Comparison of ENCODE assay signal across 8 cellular contexts in the genomic region with DNA sequence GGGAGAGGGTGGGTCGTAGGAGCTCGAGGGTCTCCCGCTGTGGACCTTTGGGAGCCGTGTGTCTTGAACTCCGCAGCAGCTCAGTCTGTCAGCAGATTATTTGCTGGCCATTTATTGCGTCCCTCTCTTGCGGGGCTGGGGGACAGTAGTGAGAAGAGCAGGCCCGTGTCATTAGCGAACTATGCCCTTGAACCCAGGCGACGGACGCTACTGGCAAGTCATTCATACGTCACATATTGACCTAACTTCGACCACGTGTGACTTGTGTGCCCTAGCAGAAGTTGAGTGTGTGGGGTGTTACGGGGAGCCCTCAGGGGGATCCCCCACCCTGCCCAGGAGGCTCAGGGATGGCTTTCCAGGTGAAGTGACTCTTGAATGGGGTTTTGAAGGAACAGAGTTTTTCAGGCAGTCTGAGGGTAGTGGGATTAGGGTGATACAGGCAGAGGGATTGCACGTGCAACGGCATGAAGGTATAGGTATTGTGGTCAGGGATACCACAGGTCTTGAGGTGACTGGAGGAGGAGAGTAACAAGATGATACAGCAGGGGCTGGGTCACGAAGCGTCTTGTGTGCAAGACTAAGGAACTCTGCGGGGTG. TPM values are rescaled to one million over a fixed set of nuclear protein-coding genes. Genes with fewer than 3 reads are reported as not detected.
A peak's percentile ranks its signal among the peaks of the same experiment; 100 is the strongest.
DNase-seq lines count a peak whose midpoint lies in the region; ATAC-seq and TF ChIP-seq lines count a peak whose summit lies in the region.

No MANE protein-coding gene starts in this region.

- H3K4me1 Mint-ChIP-seq in dendritic cell treated with granulocyte-macrophage colony-stimulating factor and Interleukin-4, amounts not matched to agents 40 ng/mL and 50 ng/mL, for 4 days (ENCODE audit: low read depth): peaks cover 27% of the 10 kb centered on the region
- peaks cover 15 to 22% of the 10 kb centered on the region in 2 donors for H3K4me1 Mint-ChIP-seq in natural killer cell

- POLR2A ChIA-PET in HEK293 (lab: Yijun Ruan, JAX): interaction anchor here (0.6 to 5.7 kb wide), 5 partner anchors 12 to 159 kb away, joined by 3 to 34 read pairs (median 3); partner anchors contain the start of gene RCC1

- TF ChIP-seq CTCF in HEK293 (tag by site-specific recombination; IDR thresholded peaks at IDR 0.05) (peak; percentile 6; the same call in 1 of the 2 replicates), natural killer cell (IDR thresholded peaks at IDR 0.05) (no peak)

- peaks cover 30% of the 10 kb centered on the region for H3K36me3 Mint-ChIP-seq in dendritic cell treated with granulocyte-macrophage colony-stimulating factor and Interleukin-4, amounts not matched to agents 40 ng/mL and 50 ng/mL, for 4 days (ENCODE audit: low read depth)
- H3K36me3 Mint-ChIP-seq in natural killer cell: no peaks in the 10 kb centered on the region

- no peaks in the 10 kb centered on the region for H3K27me3 Mint-ChIP-seq in dendritic cell treated with granulocyte-macrophage colony-stimulating factor and Interleukin-4, amounts not matched to agents 40 ng/mL and 50 ng/mL, for 4 days
- H3K27me3 Mint-ChIP-seq in natural killer cell (ENCODE audit: low read depth in 2 of 2): no peaks in the 10 kb centered on the region

- H3K9me3 Mint-ChIP-seq in dendritic cell treated with granulocyte-macrophage colony-stimulating factor and Interleukin-4, amounts not matched to agents 40 ng/mL and 50 ng/mL, for 4 days: no peaks in the 10 kb centered on the region
- no peaks in the 10 kb centered on the region for H3K9me3 Mint-ChIP-seq in natural killer cell

- H3K4me1 ChIP-seq in HEK293 (ENCODE audit: control insufficient read depth, insufficient read depth, low read length) (no peaks in the 10 kb centered on the region), SJCRH30 (no peaks in the 10 kb centered on the region)

- H3K9me3 ChIP-seq in HEK293 (ENCODE audit: control insufficient read depth, insufficient read depth, low read depth, low read length) (no peaks in the 10 kb centered on the region), SJCRH30 (replicated peaks) (no peaks in the 10 kb centered on the region)

- no peaks in the 10 kb centered on the region for H3K27me3 ChIP-seq in SJCRH30

- ATAC-seq in natural killer cell (peak; percentile 70 to 79 (median 72)), HG03565 (IDR thresholded peaks at IDR 0.05; ENCODE audit: unreplicated experiment) (no peak), HG02623 (IDR thresholded peaks at IDR 0.05; ENCODE audit: unreplicated experiment) (no peak), HG03520 (IDR thresholded peaks at IDR 0.05; ENCODE audit: unreplicated experiment) (no peak)

- DNase-seq in Daoy (ENCODE audit: low read depth) (peak; percentile 61), SJCRH30 (peak in 1 of 2 experiments; percentile 65), natural killer cell (peak; percentile 51)

- H3K36me3 ChIP-seq in HEK293 (ENCODE audit: control insufficient read depth in 2 of 2, insufficient read depth in 1 of 2, low read length in 2 of 2) (peaks cover 0 to 35% of the 10 kb centered on the region in 2 experiments; a peak in 2 of 3 replicates), SJCRH30 (peaks cover 7% of the 10 kb centered on the region)

- peak overlapping the region; percentile 72 for H3K4me3 Mint-ChIP-seq in dendritic cell treated with granulocyte-macrophage colony-stimulating factor and Interleukin-4, amounts not matched to agents 40 ng/mL and 50 ng/mL, for 4 days
- H3K4me3 Mint-ChIP-seq in natural killer cell: peak overlapping the region; percentile 69

- H3K4me3 ChIP-seq in HEK293 (ENCODE audit: low read depth, low read length) (peak overlapping the region; percentile 71), SJCRH30 (peak overlapping the region; percentile 75)

- intact Hi-C loops in dendritic cell treated with granulocyte-macrophage colony-stimulating factor and Interleukin-4, amounts not matched to agents 40 ng/mL and 50 ng/mL, for 4 days (cut with micrococcal nuclease): loop anchor here (2.0 to 5.0 kb wide), 3 partner anchors 33 to 358 kb away; partner anchors contain the start of gene TRNAU1AP
- intact Hi-C loops in natural killer cell (cut with micrococcal nuclease): loop anchor here (1.0 to 2.0 kb wide), 4 partner anchors 14 to 358 kb away; partner anchors contain the start of gene TRNAU1AP

- CTCF ChIA-PET in HEK293 (lab: Yijun Ruan, JAX): interaction anchor here (0.6 to 1.2 kb wide), 7 partner anchors 61 to 358 kb away, joined by 3 to 4 read pairs (median 3); no protein-coding TSS in a partner anchor

- H3K27ac ChIP-seq in HEK293 (ENCODE audit: extremely low read depth, low read depth, low read length): peak overlapping the region; percentile 94
- H3K27ac ChIP-seq in SJCRH30: peak overlapping the region; percentile 79

- peak overlapping the region; percentile 41 for H3K27ac Mint-ChIP-seq in dendritic cell treated with granulocyte-macrophage colony-stimulating factor and Interleukin-4, amounts not matched to agents 40 ng/mL and 50 ng/mL, for 4 days
- peak overlapping the region; percentile 69 to 90 for H3K27ac Mint-ChIP-seq in natural killer cell

TF ChIP-seq in HEK293, 187 proteins besides CTCF, POLR2A, EP300 and RAD21 (continues in another document):
- TF ChIP-seq ZNF664 (tag by site-specific recombination; IDR thresholded peaks at IDR 0.05): no peak
- TF ChIP-seq ZFP3 (tag by site-specific recombination; IDR thresholded peaks at IDR 0.05; ENCODE audit: low read depth): no peak
- TF ChIP-seq GLIS2 (tag by site-specific recombination; IDR thresholded peaks at IDR 0.05): peak; percentile 65
- TF ChIP-seq ZNF677 (tag by site-specific recombination; IDR thresholded peaks at IDR 0.05): no peak
- no peak for TF ChIP-seq ZNF704 (tag by site-specific recombination; IDR thresholded peaks at IDR 0.05)
- TF ChIP-seq PRDM2 (tag by site-specific recombination; IDR thresholded peaks at IDR 0.05; ENCODE audit: borderline replicate concordance): no peak
- no peak for TF ChIP-seq ZNF670 (tag by site-specific recombination; IDR thresholded peaks at IDR 0.05; ENCODE audit: low read depth)
- TF ChIP-seq, protein P1, sequence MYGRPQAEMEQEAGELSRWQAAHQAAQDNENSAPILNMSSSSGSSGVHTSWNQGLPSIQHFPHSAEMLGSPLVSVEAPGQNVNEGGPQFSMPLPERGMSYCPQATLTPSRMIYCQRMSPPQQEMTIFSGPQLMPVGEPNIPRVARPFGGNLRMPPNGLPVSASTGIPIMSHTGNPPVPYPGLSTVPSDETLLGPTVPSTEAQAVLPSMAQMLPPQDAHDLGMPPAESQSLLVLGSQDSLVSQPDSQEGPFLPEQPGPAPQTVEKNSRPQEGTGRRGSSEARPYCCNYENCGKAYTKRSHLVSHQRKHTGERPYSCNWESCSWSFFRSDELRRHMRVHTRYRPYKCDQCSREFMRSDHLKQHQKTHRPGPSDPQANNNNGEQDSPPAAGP (tag by site-specific recombination; IDR thresholded peaks at IDR 0.05): peak; percentile 30; the same call in 1 of the 2 replicates

RNA-seq across cellular contexts. Expression of gene RCC1, which starts 13.0 kb away (rescaled TPM):
- 81.5 and 96.8 TPM in 2 replicates for total RNA-seq in Daoy (2014; rRNA removed; shearing (Covaris generic))
- total RNA-seq in SJCRH30 (2014; rRNA removed; shearing (Covaris generic)): 70.1 and 70.2 TPM in 2 replicates
- total RNA-seq in natural killer cell: 10 to 100 TPM; 15.9 to 23.7 (median 19.2) TPM

RNA-seq across cellular contexts. Expression of gene TRNAU1AP, which starts 34.0 kb away (rescaled TPM):
- total RNA-seq in Daoy (2014; rRNA removed; shearing (Covaris generic)): 27.3 and 40.7 TPM in 2 replicates
- total RNA-seq in SJCRH30 (2014; rRNA removed; shearing (Covaris generic)): 24.7 and 28.4 TPM in 2 replicates
- total RNA-seq in natural killer cell: 10 to 100 TPM; 28.3 to 38.7 (median 32.1) TPM

Comparison
In these comparisons a context has a peak if more than half of its experiments do, and no peak if none do; other contexts are left out.
1. ATAC-seq: peak in natural killer cell (3 of 3); none in HG03565 (single experiment), HG02623 (single experiment) and HG03520 (single experiment).